Comparison of ENCODE assay signal across 27 cellular contexts in genomic region chr5:94403483-94403882, GRCh38.
"Had no signal": no experiment of that assay in that cellular context is flagged by ENCODE, and none has a peak within 500 bp of the region (broad histone marks: within the 10 kb centered on the region; RNA-seq: fewer than 3 reads in every experiment).

No MANE protein-coding gene starts in this region.

- H3K36me3 ChIP-seq: colonic mucosa, esophagus muscularis mucosa, heart right ventricle, lower lobe of right lung, neutrophil, pancreas, right lobe of liver, thoracic aorta, upper lobe of left lung had no signal

- DNase-seq: colonic mucosa; effector CD8-positive, alpha-beta T cell; endodermal cell; foreskin melanocyte; glutamatergic neuron; heart right ventricle; hypothalamus; immature natural killer cell; islet precursor cell; kidney glomerular epithelial cell; left colon; left ventricle myocardium superior; lower lobe of right lung; natural killer cell; pancreas; right lobe of liver; small intestine; stimulated activated CD4-positive, alpha-beta T cell treated with anti-CD3 and anti-CD28 coated beads, Interleukin-15, amount 100 ng/mL, for 24 hours; stimulated activated CD4-positive, alpha-beta T cell treated with anti-CD3 and anti-CD28 coated beads, Interleukin-2, amount 100 ng/mL, for 48 hours; stimulated activated naive B cell treated with anti-CD40 and anti-IgM and Interleukin-4, amounts not matched to agents 10 μg/mL and 1 μg/mL and 100 μg/mL, for 72 hours; upper lobe of left lung had no signal

- FAIRE-seq: pancreas, urothelium cell line had no signal

- H3K4me3 ChIP-seq: colonic mucosa, esophagus muscularis mucosa, heart right ventricle, lower lobe of right lung, pancreas, right lobe of liver, thoracic aorta, tibial nerve, upper lobe of left lung had no signal

- ATAC-seq: heart right ventricle; left colon; left ventricle myocardium superior; lower lobe of right lung; natural killer cell; pancreas; right lobe of liver; stimulated activated naive B cell treated with anti-CD40 and anti-IgM and Interleukin-4, amounts not matched to agents 10 μg/mL and 1 μg/mL and 100 μg/mL, for 72 hours had no signal

- H3K27ac ChIP-seq: colonic mucosa, epithelial cell of prostate, esophagus muscularis mucosa, heart right ventricle, lower lobe of right lung, neutrophil, pancreas, right lobe of liver, thoracic aorta, tibial nerve, upper lobe of left lung had no signal

- H3K27me3 ChIP-seq: colonic mucosa, esophagus muscularis mucosa, heart right ventricle, neutrophil, pancreas, right lobe of liver, tibial nerve, upper lobe of left lung had no signal

- H3K9me3 ChIP-seq: colonic mucosa, esophagus muscularis mucosa, heart right ventricle, lower lobe of right lung, neutrophil, pancreas, right lobe of liver, thoracic aorta, tibial nerve, upper lobe of left lung had no signal

- H3K4me1 ChIP-seq: colonic mucosa, esophagus muscularis mucosa, heart right ventricle, lower lobe of right lung, pancreas, right lobe of liver, tibial nerve, upper lobe of left lung had no signal
